In genomic region chr22:42346722-42347121, GRCh38 we compare ENCODE assay signal across 24 cellular contexts.
DNase-seq lines count a peak whose midpoint lies in the region; ATAC-seq, FAIRE-seq and TF ChIP-seq lines count a peak whose summit lies in the region.
"Had no signal": no experiment of that assay in that cellular context is flagged by ENCODE, and none has a peak within 500 bp of the region (broad histone marks: within the 10 kb centered on the region; RNA-seq: fewer than 3 reads in every experiment).

No MANE protein-coding gene starts in this region.

- H3K9me3 ChIP-seq in KOPT-K1 (ENCODE audit: insufficient read depth, low read length, poor library complexity, severe bottlenecking) (no peaks in the 10 kb centered on the region), mesenchymal stem cell (ENCODE audit: control insufficient read depth, low read length) (no peaks in the 10 kb centered on the region)
- H3K9me3 ChIP-seq: MG63, Peyer's patch, SK-N-SH had no signal

- DNase-seq in bronchial epithelial cell (ENCODE audit: low read depth) (no peak), neural crest cell (ENCODE audit: low read depth, low spot score) (no peak), NCI-H446 treated with DMSO at 0.1 percent for 48 hours (lab: John Stamatoyannopoulos, UW) (no peak), mesenchymal stem cell (no peak)
- DNase-seq in activated CD4-positive, alpha-beta T cell treated with anti-CD3 and anti-CD28 coated beads, Interleukin-2, amount 10 ng/mL, durations not matched to agents 7 days and 5 days: no peak
- no peak for DNase-seq in activated T-cell treated with anti-CD3 and anti-CD28 coated beads, Interleukin-2, amount 50 U/mL, for 4 hours
- DNase-seq: Calu3, DMS79 treated with DMSO at 0.1 percent for 48 hours, KBM-7, MG63, NCI-H2029, NCI-H510A, NCI-H69, OCI-M1, Peyer's patch, SIG-M5, SW 1271 had no signal

- peak overlapping the region; percentile 50 for H3K4me3 Mint-ChIP-seq in neural crest cell
- H3K4me3 Mint-ChIP-seq in activated CD4-positive, alpha-beta T cell treated with anti-CD3 and anti-CD28 coated beads, Interleukin-2, amount 10 ng/mL, durations not matched to agents 7 days and 5 days: no peak overlapping the region
- no peak overlapping the region for H3K4me3 Mint-ChIP-seq in activated T-cell treated with anti-CD3 and anti-CD28 coated beads, Interleukin-2, amount 50 U/mL, for 4 hours
- H3K4me3 Mint-ChIP-seq: B cell had no signal

- TF ChIP-seq CTCF in bronchial epithelial cell (IDR thresholded peaks at IDR 0.05; ENCODE audit: insufficient read depth, low read length, severe bottlenecking) (no peak), neural crest cell (conservative IDR thresholded peaks at IDR 0.05) (no peak)

- peak; percentile 89 for FAIRE-seq in bronchial epithelial cell (lab: Jason Lieb, UNC)
- FAIRE-seq: GM12892, GM19239, H54, HepG2 had no signal

- H3K4me2 ChIP-seq in mesenchymal stem cell (ENCODE audit: low read length, poor library complexity, severe bottlenecking): no peak overlapping the region
- H3K4me2 ChIP-seq: SK-N-SH had no signal

- H3K4me3 ChIP-seq in bronchial epithelial cell (ENCODE audit: low read depth, low read length) (no peak overlapping the region), mesenchymal stem cell (ENCODE audit: insufficient read depth in 1 of 2, low read depth in 1 of 2, low read length in 2 of 2) (no peak overlapping the region)
- H3K4me3 ChIP-seq: MG63, Peyer's patch had no signal

- no peak overlapping the region for H2BK5ac ChIP-seq in mesenchymal stem cell (ENCODE audit: low read depth, low read length, poor library complexity, severe bottlenecking)

- H3K18ac ChIP-seq in mesenchymal stem cell (ENCODE audit: low read depth in 1 of 2, low read length in 2 of 2): no peak overlapping the region

- POLR2A ChIA-PET in activated CD4-positive, alpha-beta T cell treated with anti-CD3 and anti-CD28 coated beads, Interleukin-2, amount 10 ng/mL, durations not matched to agents 7 days and 5 days (lab: Charles Lee): no interaction called here

- peaks cover 3% of the 10 kb centered on the region for H3K27me3 ChIP-seq in bronchial epithelial cell (ENCODE audit: control insufficient read depth, insufficient read depth, low read length)
- peaks cover 19 to 27% of the 10 kb centered on the region in 2 experiments for H3K27me3 ChIP-seq in mesenchymal stem cell (ENCODE audit: control insufficient read depth in 1 of 2, insufficient read depth in 1 of 2, low read length in 2 of 2)
- H3K27me3 ChIP-seq: MG63, Peyer's patch had no signal

- no peak overlapping the region for H2AK5ac ChIP-seq in mesenchymal stem cell (ENCODE audit: low read length, severe bottlenecking)

- ATAC-seq in activated T-cell treated with anti-CD3 and anti-CD28 coated beads, Interleukin-2, amount 50 U/mL, for 4 hours: no peak
- ATAC-seq: HepG2 had no signal

- CTCF ChIA-PET in activated CD4-positive, alpha-beta T cell treated with anti-CD3 and anti-CD28 coated beads, Interleukin-2, amount 10 ng/mL, durations not matched to agents 7 days and 5 days (lab: Charles Lee): interaction anchor here (0.6 to 1.6 kb wide), 6 partner anchors 13 to 197 kb away, joined by 3 to 6 read pairs (median 3); no protein-coding TSS in a partner anchor

- H2AFZ ChIP-seq in mesenchymal stem cell (ENCODE audit: low read depth, low read length): no peak overlapping the region

- H4K8ac ChIP-seq in mesenchymal stem cell (ENCODE audit: low read length): no peak overlapping the region

- no peaks in the 10 kb centered on the region for H3K36me3 ChIP-seq in KOPT-K1 (ENCODE audit: insufficient read depth, low read length)
- H3K36me3 ChIP-seq in bronchial epithelial cell (ENCODE audit: control insufficient read depth, insufficient read depth, low read length): no peaks in the 10 kb centered on the region
- H3K36me3 ChIP-seq in mesenchymal stem cell (ENCODE audit: control insufficient read depth in 1 of 2, insufficient read depth in 2 of 2, low read depth in 1 of 2, low read length in 2 of 2): no peaks in the 10 kb centered on the region
- H3K36me3 ChIP-seq: MG63, Peyer's patch had no signal

- H3K4me1 Mint-ChIP-seq in neural crest cell: peaks cover 10% of the 10 kb centered on the region
- H3K4me1 Mint-ChIP-seq in activated CD4-positive, alpha-beta T cell treated with anti-CD3 and anti-CD28 coated beads, Interleukin-2, amount 10 ng/mL, durations not matched to agents 7 days and 5 days: peaks cover 3% of the 10 kb centered on the region
- peaks cover 9% of the 10 kb centered on the region for H3K4me1 Mint-ChIP-seq in activated T-cell treated with anti-CD3 and anti-CD28 coated beads, Interleukin-2, amount 50 U/mL, for 4 hours (ENCODE audit: low read depth)

- 72% methylated on average over 8 of the region's 8 CpGs for WGBS in mesenchymal stem cell

- no peak overlapping the region for H4K91ac ChIP-seq in mesenchymal stem cell (ENCODE audit: low read length)

- H3K36me3 Mint-ChIP-seq in neural crest cell (ENCODE audit: low read depth): no peaks in the 10 kb centered on the region
- no peaks in the 10 kb centered on the region for H3K36me3 Mint-ChIP-seq in activated CD4-positive, alpha-beta T cell treated with anti-CD3 and anti-CD28 coated beads, Interleukin-2, amount 10 ng/mL, durations not matched to agents 7 days and 5 days (ENCODE audit: low read depth)
- no peaks in the 10 kb centered on the region for H3K36me3 Mint-ChIP-seq in activated T-cell treated with anti-CD3 and anti-CD28 coated beads, Interleukin-2, amount 50 U/mL, for 4 hours (ENCODE audit: insufficient read depth)

- no peak overlapping the region for H2BK15ac ChIP-seq in mesenchymal stem cell (ENCODE audit: low read depth, poor library complexity, severe bottlenecking)

- H3K23ac ChIP-seq in mesenchymal stem cell (ENCODE audit: low read length in 2 of 2): no peak overlapping the region

- H3K14ac ChIP-seq in mesenchymal stem cell (ENCODE audit: low read length in 2 of 2): no peak overlapping the region

- H3K27ac ChIP-seq in KOPT-K1 (ENCODE audit: low read depth, low read length, poor library complexity, severe bottlenecking): peak overlapping the region; percentile 59
- H3K27ac ChIP-seq in mesenchymal stem cell (ENCODE audit: low read length, poor library complexity, severe bottlenecking): no peak overlapping the region
- H3K27ac ChIP-seq: Peyer's patch had no signal

- no peak overlapping the region for H2BK12ac ChIP-seq in mesenchymal stem cell (ENCODE audit: low read length in 2 of 2)

- H3K4ac ChIP-seq in mesenchymal stem cell (ENCODE audit: low read depth in 1 of 2, low read length in 2 of 2): no peak overlapping the region

- no peaks in the 10 kb centered on the region for H3K79me1 ChIP-seq in mesenchymal stem cell (replicated peaks; ENCODE audit: low read length, poor library complexity, severe bottlenecking)

- no peak overlapping the region for H3K9ac ChIP-seq in mesenchymal stem cell (ENCODE audit: low read length)
- H3K9ac ChIP-seq: SK-N-SH had no signal

- peaks cover 7% of the 10 kb centered on the region for H3K27me3 Mint-ChIP-seq in neural crest cell (ENCODE audit: low read depth)
- peaks cover 12% of the 10 kb centered on the region for H3K27me3 Mint-ChIP-seq in activated CD4-positive, alpha-beta T cell treated with anti-CD3 and anti-CD28 coated beads, Interleukin-2, amount 10 ng/mL, durations not matched to agents 7 days and 5 days
- peaks cover 3% of the 10 kb centered on the region for H3K27me3 Mint-ChIP-seq in activated T-cell treated with anti-CD3 and anti-CD28 coated beads, Interleukin-2, amount 50 U/mL, for 4 hours (ENCODE audit: low read depth)

- no peak overlapping the region for H2BK120ac ChIP-seq in mesenchymal stem cell (ENCODE audit: low read depth, low read length)

- H3K9me3 Mint-ChIP-seq in neural crest cell: no peaks in the 10 kb centered on the region
- H3K9me3 Mint-ChIP-seq in activated CD4-positive, alpha-beta T cell treated with anti-CD3 and anti-CD28 coated beads, Interleukin-2, amount 10 ng/mL, durations not matched to agents 7 days and 5 days: no peaks in the 10 kb centered on the region
- no peaks in the 10 kb centered on the region for H3K9me3 Mint-ChIP-seq in activated T-cell treated with anti-CD3 and anti-CD28 coated beads, Interleukin-2, amount 50 U/mL, for 4 hours

- peak overlapping the region; percentile 52 for H3K27ac Mint-ChIP-seq in neural crest cell (ENCODE audit: unreplicated experiment)
- no peak overlapping the region for H3K27ac Mint-ChIP-seq in activated CD4-positive, alpha-beta T cell treated with anti-CD3 and anti-CD28 coated beads, Interleukin-2, amount 10 ng/mL, durations not matched to agents 7 days and 5 days
- H3K27ac Mint-ChIP-seq: B cell had no signal

- peaks cover 14% of the 10 kb centered on the region for H3K4me1 ChIP-seq in mesenchymal stem cell (ENCODE audit: control insufficient read depth, insufficient read depth, low read depth, low read length)
